In the genomic region with DNA sequence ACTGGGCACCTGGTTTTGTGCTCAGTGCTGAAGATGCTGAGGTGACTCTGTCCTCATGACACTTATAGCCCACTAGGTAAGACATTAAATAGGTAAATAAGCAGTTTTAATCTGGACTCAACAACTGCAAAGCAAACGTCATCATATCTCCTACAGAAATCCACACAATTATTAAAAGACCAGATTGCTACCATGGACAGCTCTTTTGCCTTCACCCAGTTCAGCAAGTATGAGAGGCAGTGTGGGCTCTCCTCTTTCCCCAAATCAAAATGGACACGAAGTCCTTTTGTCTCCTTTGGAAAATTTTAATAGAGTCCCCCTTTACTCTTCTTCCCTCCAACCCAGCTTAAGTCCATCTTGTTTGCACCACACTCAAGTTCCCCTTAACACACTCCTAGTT, we compare ENCODE assay signal across 17 cellular contexts.
DNase-seq lines count a peak whose midpoint lies in the region; ATAC-seq and TF ChIP-seq lines count a peak whose summit lies in the region.
"Had no signal": no experiment of that assay in that cellular context is flagged by ENCODE, and none has a peak within 500 bp of the region (broad histone marks: within the 10 kb centered on the region; RNA-seq: fewer than 3 reads in every experiment).

No MANE protein-coding gene starts in this region.

- no peak for TF ChIP-seq CTCF in GM10248 (IDR thresholded peaks at IDR 0.05; ENCODE audit: control extremely low read depth, extremely low read depth, low read depth, missing control alignments)

- CTCF ChIA-PET in GM10248 (lab: Yijun Ruan, JAX): interaction anchor here (1.6 to 1.8 kb wide), 2 partner anchors 12 to 117 kb away, joined by 3 to 5 read pairs; no protein-coding TSS in a partner anchor

- ATAC-seq in HG02840 (IDR thresholded peaks at IDR 0.05; ENCODE audit: low FRiP score, unreplicated experiment): no peak
- ATAC-seq: left lung, Right ventricle myocardium inferior had no signal

- peak; percentile 14 for DNase-seq in EL
- DNase-seq in NCI-H226: peak; percentile 19
- peak; percentile 47 to 65 for DNase-seq in T47D (ENCODE audit: low read depth in 1 of 2, low spot score in 1 of 2)
- peak; percentile 55 for DNase-seq in left kidney (ENCODE audit: low read depth, low spot score)
- no peak for DNase-seq in NCI-H2171 (lab: John Stamatoyannopoulos, UW)
- no peak for DNase-seq in GM10248 (ENCODE audit: extremely low spot score)
- DNase-seq in activated CD4-positive, alpha-beta T cell treated with anti-CD3 and anti-CD28 coated beads, Interleukin-2, amount 50 U/mL, for 4 hours: no peak
- DNase-seq: activated CD4-positive, alpha-beta T cell treated with anti-CD3 and anti-CD28 coated beads, Interleukin-2, amount 10 ng/mL, durations not matched to agents 7 days and 5 days; activated T-cell treated with anti-CD3 and anti-CD28 coated beads, Interleukin-2, amount 50 U/mL, for 1 hour; colonic mucosa; left lung; NCI-H1930; NCI-H774; spleen; stimulated activated naive CD4-positive, alpha-beta T cell had no signal

- POLR2A ChIA-PET in GM10248 (lab: Yijun Ruan, JAX): no interaction called here

- in situ Hi-C loops in T47D (cut with HindIII; ENCODE audit: low pct_unique_long_range_greater_than_20kb, low sequenced_read_pairs): no loop called here

Comparison
In these comparisons a context has a peak if more than half of its experiments do, and no peak if none do; other contexts are left out.
1. DNase-seq: peak in EL (single experiment), NCI-H226 (single experiment), T47D (2 of 2) and left kidney (single experiment); none in NCI-H2171 (single experiment), GM10248 (single experiment) and activated CD4-positive, alpha-beta T cell treated with anti-CD3 and anti-CD28 coated beads, Interleukin-2, amount 50 U/mL, for 4 hours (0 of 2).